ENCODE assay signal across 20 cellular contexts in genomic region chr3:53229171-53229570, GRCh38. TPM values are rescaled to one million over a fixed set of nuclear protein-coding genes. Genes with fewer than 3 reads are reported as not detected.
DNase-seq lines count a peak whose midpoint lies in the region; ATAC-seq, FAIRE-seq and TF ChIP-seq lines count a peak whose summit lies in the region.
"Had no signal": no experiment of that assay in that cellular context is flagged by ENCODE, and none has a peak within 500 bp of the region (broad histone marks: within the 10 kb centered on the region; RNA-seq: fewer than 3 reads in every experiment).

No MANE protein-coding gene starts in this region.

- H3K27me3 Mint-ChIP-seq in WTC11 (ENCODE audit: low read depth): no peaks in the 10 kb centered on the region
- H3K27me3 Mint-ChIP-seq in activated CD4-positive, alpha-beta T cell treated with anti-CD3 and anti-CD28 coated beads for 36 hours: no peaks in the 10 kb centered on the region
- H3K27me3 Mint-ChIP-seq: B cell; CD4-positive, alpha-beta T cell had no signal

- no peak overlapping the region for H3K4me3 Mint-ChIP-seq in WTC11
- no peak overlapping the region for H3K4me3 Mint-ChIP-seq in activated CD4-positive, alpha-beta T cell treated with anti-CD3 and anti-CD28 coated beads for 36 hours
- H3K4me3 Mint-ChIP-seq: B cell; CD4-positive, alpha-beta T cell had no signal

- H3K27ac ChIP-seq in HepG2 (ENCODE audit: extremely low read length, insufficient read depth, low read length) (no peak overlapping the region), right lobe of liver (no peak overlapping the region), lower lobe of right lung (no peak overlapping the region)
- H3K27ac ChIP-seq: HL-60, SJCRH30 had no signal

- H3K36me3 Mint-ChIP-seq in WTC11: peaks cover 95% of the 10 kb centered on the region
- H3K36me3 Mint-ChIP-seq in activated CD4-positive, alpha-beta T cell treated with anti-CD3 and anti-CD28 coated beads for 36 hours (ENCODE audit: low read depth): peaks cover 52% of the 10 kb centered on the region

- FAIRE-seq in HepG2 (lab: Jason Lieb, UNC): no peak
- FAIRE-seq: HTR-8/SVneo had no signal

- TF ChIP-seq CTCF in HepG2 (CRISPR knock-in tag; IDR thresholded peaks at IDR 0.05): no peak
- no peak for TF ChIP-seq CTCF in right lobe of liver (IDR thresholded peaks at IDR 0.05)
- TF ChIP-seq CTCF in WTC11 (IDR thresholded peaks at IDR 0.05): no peak
- TF ChIP-seq CTCF in lower lobe of right lung (IDR thresholded peaks at IDR 0.05): no peak

- H3K27ac Mint-ChIP-seq in WTC11: peak overlapping the region; percentile 45; the same call in 1 of the 2 replicates
- H3K27ac Mint-ChIP-seq in activated CD4-positive, alpha-beta T cell treated with anti-CD3 and anti-CD28 coated beads for 36 hours: no peak overlapping the region
- H3K27ac Mint-ChIP-seq: B cell; CD4-positive, alpha-beta T cell had no signal

- CTCF ChIA-PET in HepG2 (lab: Yijun Ruan, JAX; ENCODE audit: low intra/inter-chr PET ratio, low total read pairs): no interaction called here
- CTCF ChIA-PET in WTC11 (lab: Charles Lee): interaction anchor here (0.9 to 3.0 kb wide), 2 partner anchors 9 to 30 kb away, joined by 3 to 8 read pairs; no protein-coding TSS in a partner anchor
- CTCF ChIA-PET in activated CD4-positive, alpha-beta T cell treated with anti-CD3 and anti-CD28 coated beads for 36 hours (lab: Charles Lee): no interaction called here

- no peak for TF ChIP-seq EP300 in HepG2 (IDR thresholded peaks at IDR 0.05; ENCODE audit: low read depth in 2 of 2, low read length in 2 of 2)
- TF ChIP-seq EP300 in HepG2 (CRISPR knock-in tag; IDR thresholded peaks at IDR 0.05; ENCODE audit: borderline replicate concordance): no peak

- H2AFZ ChIP-seq in HepG2 (ENCODE audit: low read length): no peak overlapping the region

- TF ChIP-seq RAD21 in HepG2 (CRISPR knock-in tag; IDR thresholded peaks at IDR 0.05): no peak

- in situ Hi-C loops in HepG2 (cut with HindIII; ENCODE audit: extremely low pct_ligation_motif_present, low pct_unique_long_range_greater_than_20kb): no loop called here

- DNase-seq in HepG2 (ENCODE audit: low spot score) (no peak), right lobe of liver (no peak), WTC11 (ENCODE audit: low spot score) (no peak), lower lobe of right lung (peak; percentile 31), HUDEP-2 (lab: John Stamatoyannopoulos, UW; ENCODE audit: unreplicated experiment in 76 of 76) (no peak), ureter (ENCODE audit: low spot score) (no peak)
- DNase-seq in activated CD4-positive, alpha-beta T cell treated with anti-CD3 and anti-CD28 coated beads for 36 hours: no peak
- DNase-seq: CD4-positive, alpha-beta T cell; DMS53; HCEC 1CT; NCI-H1436; NCI-H2029; NCI-H2171; NCI-H446; NK-92 treated with Interleukin-12 subunit alpha and Interleukin-12 subunit beta, amount 100 ng/mL, for 24 hours; OCI-M1; SJCRH30 had no signal

- no peaks in the 10 kb centered on the region for H3K9me3 ChIP-seq in HepG2 (ENCODE audit: low read length)
- no peaks in the 10 kb centered on the region for H3K9me3 ChIP-seq in right lobe of liver
- no peaks in the 10 kb centered on the region for H3K9me3 ChIP-seq in lower lobe of right lung
- H3K9me3 ChIP-seq: SJCRH30 had no signal

- WGBS in HepG2 (ENCODE audit: low lambda C conversion rate): 99% methylated on average over 12 of the region's 14 CpGs
- 98% methylated on average over 8 of the region's 14 CpGs for WGBS in right lobe of liver (ENCODE audit: insufficient coverage, low coverage, low lambda C conversion rate, missing lambda C conversion rate)

- H3K27me3 ChIP-seq in HepG2 (ENCODE audit: control insufficient read depth in 1 of 2, insufficient read depth in 2 of 2, low read length in 2 of 2) (no peaks in the 10 kb centered on the region), right lobe of liver (no peaks in the 10 kb centered on the region), lower lobe of right lung (ENCODE audit: low read depth) (no peaks in the 10 kb centered on the region)
- H3K27me3 ChIP-seq: SJCRH30 had no signal

- H3K79me2 ChIP-seq in HepG2 (ENCODE audit: insufficient read depth, low read length): no peaks in the 10 kb centered on the region

- H3K9me3 Mint-ChIP-seq in WTC11: no peaks in the 10 kb centered on the region
- no peaks in the 10 kb centered on the region for H3K9me3 Mint-ChIP-seq in activated CD4-positive, alpha-beta T cell treated with anti-CD3 and anti-CD28 coated beads for 36 hours (ENCODE audit: low read depth)
- H3K9me3 Mint-ChIP-seq: CD4-positive, alpha-beta T cell had no signal

- POLR2A ChIA-PET in HepG2 (lab: Yijun Ruan, JAX): no interaction called here
- POLR2A ChIA-PET in WTC11 (lab: Charles Lee): interaction anchor here (0.6 kb wide), 1 partner anchor 176 kb away, joined by 5 read pairs; no protein-coding TSS in a partner anchor
- POLR2A ChIA-PET in activated CD4-positive, alpha-beta T cell treated with anti-CD3 and anti-CD28 coated beads for 36 hours (lab: Charles Lee): no interaction called here

- H3K36me3 ChIP-seq in HepG2 (replicated peaks in 1 of 2; ENCODE audit: control insufficient read depth in 1 of 2, insufficient read depth in 2 of 2, low read length in 2 of 2) (peaks cover 63 to 97% of the 10 kb centered on the region in 2 experiments), right lobe of liver (peaks cover 13 to 100% (median 42%) of the 10 kb centered on the region in 4 donors), lower lobe of right lung (peaks cover 100% of the 10 kb centered on the region)

- intact Hi-C loops in HepG2 (cut with micrococcal nuclease; ENCODE audit: unreplicated experiment) (no loop called here), right lobe of liver (cut with DNase I) (no loop called here), lower lobe of right lung (cut with DNase I) (no loop called here)
- intact Hi-C loops in activated CD4-positive, alpha-beta T cell treated with anti-CD3 and anti-CD28 coated beads for 36 hours (cut with DNase I, micrococcal nuclease): no loop called here

- H3K4me1 Mint-ChIP-seq in WTC11: no peaks in the 10 kb centered on the region
- H3K4me1 Mint-ChIP-seq in activated CD4-positive, alpha-beta T cell treated with anti-CD3 and anti-CD28 coated beads for 36 hours: no peaks in the 10 kb centered on the region
- H3K4me1 Mint-ChIP-seq: B cell had no signal

- H3K4me3 ChIP-seq in HepG2 (replicated peaks in 1 of 3; ENCODE audit: insufficient read depth in 1 of 3, low read depth in 2 of 3, low read length in 3 of 3): no peak overlapping the region
- no peak overlapping the region for H3K4me3 ChIP-seq in right lobe of liver
- H3K4me3 ChIP-seq in lower lobe of right lung: no peak overlapping the region
- H3K4me3 ChIP-seq: SJCRH30 had no signal

- no peak overlapping the region for H3K4me2 ChIP-seq in HepG2 (ENCODE audit: low read depth, low read length)

- TF ChIP-seq POLR2A in HepG2 (IDR thresholded peaks at IDR 0.05; ENCODE audit: insufficient read depth in 1 of 2, low read depth in 2 of 2, low read length in 2 of 2): no peak
- TF ChIP-seq POLR2A in right lobe of liver (IDR thresholded peaks at IDR 0.05): no peak

- ATAC-seq in HepG2 (no peak), right lobe of liver (no peak), WTC11 (no peak), lower lobe of right lung (no peak)
- no peak for ATAC-seq in activated CD4-positive, alpha-beta T cell treated with anti-CD3 and anti-CD28 coated beads for 36 hours

- H3K4me1 ChIP-seq in HepG2 (ENCODE audit: insufficient read depth, low read length) (peaks cover 28% of the 10 kb centered on the region), right lobe of liver (no peaks in the 10 kb centered on the region), lower lobe of right lung (no peaks in the 10 kb centered on the region)
- H3K4me1 ChIP-seq: SJCRH30 had no signal

- H3K9ac ChIP-seq in HepG2 (ENCODE audit: insufficient read depth, low read depth, low read length): no peak overlapping the region

- 0 out of 2 replicates have a peak, but pooled peaks cover 3% of the 10 kb centered on the region for H4K20me1 ChIP-seq in HepG2 (ENCODE audit: insufficient read depth, low read length)

- no TSS peak for BruUV-seq in HepG2 (replicated peaks; lab: Mats Ljungman, UMichigan)

TF ChIP-seq in HepG2, 621 proteins besides CTCF, POLR2A, EP300 and RAD21:
- TF ChIP-seq EEA1 (CRISPR knock-in tag; IDR thresholded peaks at IDR 0.05; ENCODE audit: borderline replicate concordance) (no peak), AGO1 (IDR thresholded peaks at IDR 0.05; ENCODE audit: low read depth, low read length, poor library complexity, severe bottlenecking) (peak; percentile 68)
TF ChIP-seq in HepG2: peak in this region for 1.

TF ChIP-seq in WTC11, 78 proteins besides CTCF, POLR2A, EP300 and RAD21 (continues in another document):
- no peak for TF ChIP-seq ZNF138 (CRISPR knock-in tag; conservative IDR thresholded peaks at IDR 0.05)
- TF ChIP-seq ZNF396 (CRISPR knock-in tag; IDR thresholded peaks at IDR 0.05; ENCODE audit: borderline replicate concordance): no peak
- TF ChIP-seq MYBL2 (CRISPR knock-in tag; IDR thresholded peaks at IDR 0.05): no peak

RNA-seq across cellular contexts. Expression of gene TKT, which starts 26.7 kb away (rescaled TPM):
- total RNA-seq in HepG2 (2016; rRNA removed; fragmentation: Illumina TruSeq; extraction: Trizol) (196 and 238 TPM in 2 replicates), right lobe of liver (100 to 1,000 TPM in 5 of 6 experiments, 10 to 100 TPM in 1; 98.9 to 257 (median 146) TPM), WTC11 (2021) (1,040 to 1,222 TPM (median 1,204 TPM) in 3 replicates), lower lobe of right lung (437 TPM), ureter (194 TPM)
- 73.9 and 83.5 TPM in 2 replicates for total RNA-seq in HepG2 (2016; cell fraction: cytosol; rRNA removed; fragmentation: Illumina TruSeq; extraction: Trizol; ENCODE audit: low read depth)
- 153 and 251 TPM in 2 replicates for total RNA-seq in HepG2 (2016; cell fraction: insoluble cytoplasmic fraction; rRNA removed; fragmentation: Illumina TruSeq; extraction: Trizol)
- 138 and 161 TPM in 2 replicates for total RNA-seq in HepG2 (2016; cell fraction: membrane; rRNA removed; fragmentation: Illumina TruSeq; extraction: Trizol)
- 157 and 193 TPM in 2 replicates for total RNA-seq in HepG2 (2016; cell fraction: nucleus; rRNA removed; fragmentation: Illumina TruSeq; extraction: Trizol)
- 150 and 188 TPM in 2 replicates for polyA plus RNA-seq in HepG2 (2011; rRNA removed)
- 105 and 148 TPM in 2 replicates for polyA plus RNA-seq in HepG2 (2011; cell fraction: cytosol; rRNA removed)
- polyA plus RNA-seq in HepG2 (2011; cell fraction: nucleus; rRNA removed): 113 and 116 TPM in 2 replicates
- polyA plus RNA-seq in HepG2 (2012): 234 and 367 TPM in 2 replicates
- polyA plus RNA-seq in HepG2 (2016; cell fraction: cytosol; fragmentation: Illumina TruSeq; extraction: Trizol; ENCODE audit: low read depth): 126 and 140 TPM in 2 replicates
- polyA plus RNA-seq in HepG2 (2016; cell fraction: insoluble cytoplasmic fraction; fragmentation: Illumina TruSeq; extraction: Trizol; ENCODE audit: low read depth): 190 and 266 TPM in 2 replicates
- polyA plus RNA-seq in HepG2 (2016; cell fraction: membrane; fragmentation: Illumina TruSeq; extraction: Trizol; ENCODE audit: low read depth): 168 and 215 TPM in 2 replicates
- polyA plus RNA-seq in HepG2 (2016; cell fraction: nucleus; fragmentation: Illumina TruSeq; extraction: Trizol; ENCODE audit: insufficient read depth, low read depth): 308 and 328 TPM in 2 replicates
- 280 and 471 TPM in 2 replicates for polyA minus RNA-seq in HepG2 (2011; rRNA and poly(A)+ RNA removed; ENCODE audit: low replicate concordance)
- 128 and 140 TPM in 2 replicates for polyA minus RNA-seq in HepG2 (2011; cell fraction: cytosol; rRNA and poly(A)+ RNA removed)
- 47.4 and 62.7 TPM in 2 replicates for polyA minus RNA-seq in HepG2 (2011; cell fraction: nucleus; rRNA and poly(A)+ RNA removed)
- 100 to 1,000 TPM; 320 to 418 TPM for total RNA-seq in activated CD4-positive, alpha-beta T cell treated with anti-CD3 and anti-CD28 coated beads for 36 hours
